ENCODE assay signal across 8 cellular contexts in genomic region chr2:239259603-239260298, GRCh38.
A peak's percentile ranks its signal among the peaks of the same experiment; 100 is the strongest.
DNase-seq lines count a peak whose midpoint lies in the region; ATAC-seq and TF ChIP-seq lines count a peak whose summit lies in the region.

No MANE protein-coding gene starts in this region.

- no TSS peak for BruUV-seq in PC-9 (replicated peaks; lab: Mats Ljungman, UMichigan)

- whole genome bisulfite sequencing in testis, 2 donors, result 87 to 92% methylated on average over 18 of the region's 18 CpGs
- no CpG with 5 or more reads among the region's 18 CpGs for WGBS in mesendoderm (ENCODE audit: extremely low coverage, insufficient coverage, low lambda C conversion rate)
- WGBS in SK-N-SH (ENCODE audit: low lambda C conversion rate), result 93% methylated on average over 14 of the region's 18 CpGs

- no peak overlapping the region for H3K4ac ChIP-seq in mesendoderm (ENCODE audit: low read depth, low read length)

- H2BK15ac ChIP-seq in mesendoderm (replicated peaks; ENCODE audit: low read depth), result no peak overlapping the region

- TF ChIP-seq EP300 in SK-N-SH (IDR thresholded peaks at IDR 0.05; ENCODE audit: borderline replicate concordance in 1 of 2, low read depth in 1 of 2, low read length in 1 of 2), result no peak

- intact Hi-C loops in testis (cut with DNase I; ENCODE audit: low total_unique reads) (no loop called here), PC-9 (cut with micrococcal nuclease; ENCODE audit: unreplicated experiment) (no loop called here)

- H3K4me1 ChIP-seq in testis (peaks cover 15% of the 10 kb centered on the region), PC-9 (replicated peaks; ENCODE audit: insufficient read depth) (peaks cover 21% of the 10 kb centered on the region), mesendoderm (ENCODE audit: control insufficient read depth, low read depth, low read length) (peaks cover 4% of the 10 kb centered on the region), SK-N-SH (ENCODE audit: control insufficient read depth in 1 of 2, insufficient read depth in 2 of 2, low read depth in 1 of 2, low read length in 1 of 2) (peaks cover 25 to 53% of the 10 kb centered on the region in 2 experiments; a peak in 3 of 4 replicates)

- no peak overlapping the region for H3K56ac ChIP-seq in mesendoderm (ENCODE audit: low read length)

- H3K79me1 ChIP-seq in mesendoderm (ENCODE audit: low read length), result peaks cover 14% of the 10 kb centered on the region

- TF ChIP-seq CTCF in coronary artery (IDR thresholded peaks at IDR 0.05), result no peak
- TF ChIP-seq CTCF in testis (IDR thresholded peaks at IDR 0.05), result no peak
- no peak for TF ChIP-seq CTCF in PC-9 (conservative IDR thresholded peaks at IDR 0.05)
- no peak for TF ChIP-seq CTCF in SK-N-SH (IDR thresholded peaks at IDR 0.05)

- POLR2A ChIA-PET in PC-9 (lab: Charles Lee; ENCODE audit: unreplicated experiment) (no interaction called here), SK-N-SH (lab: Yijun Ruan, JAX) (no interaction called here)

- H4K5ac ChIP-seq in mesendoderm (ENCODE audit: low read length), result no peak overlapping the region

- peak; percentile 60 for DNase-seq in activated CD8-positive, alpha-beta memory T cell treated with anti-CD3 and anti-CD28 coated beads, Interleukin-2, amount 10 ng/mL, durations not matched to agents 7 days and 5 days
- DNase-seq in activated CD8-positive, alpha-beta memory T cell treated with anti-CD3 and anti-CD28 coated beads, Interleukin-2, amount 50 U/mL, for 4 hours, result no peak
- DNase-seq in coronary artery (ENCODE audit: low spot score) (peak; percentile 65), testis (peak; percentile 13), PC-9 (no peak), mesendoderm (no peak), SK-N-SH (no peak)

- H3K36me3 Mint-ChIP-seq in activated CD8-positive, alpha-beta memory T cell treated with anti-CD3 and anti-CD28 coated beads, Interleukin-2, amount 10 ng/mL, durations not matched to agents 7 days and 5 days, result peaks cover 30% of the 10 kb centered on the region

- no peak overlapping the region for H2BK120ac ChIP-seq in mesendoderm (ENCODE audit: low read depth, low read length)

- no peak overlapping the region for H2BK5ac ChIP-seq in mesendoderm (ENCODE audit: low read length)

- H3K4me3 ChIP-seq in coronary artery, result no peak overlapping the region
- no peak overlapping the region for H3K4me3 ChIP-seq in testis
- H3K4me3 ChIP-seq in PC-9, result no peak overlapping the region
- no peak overlapping the region for H3K4me3 ChIP-seq in mesendoderm (ENCODE audit: low read length)
- H3K4me3 ChIP-seq in SK-N-SH (ENCODE audit: low read depth in 2 of 2, low read length in 1 of 2), result no peak overlapping the region

- H3K18ac ChIP-seq in mesendoderm (ENCODE audit: low read length), result no peak overlapping the region

- H3K9me2 ChIP-seq in PC-9 (ENCODE audit: insufficient read depth), result no peaks in the 10 kb centered on the region
- no peaks in the 10 kb centered on the region for H3K9me2 ChIP-seq in SK-N-SH

- ATAC-seq in activated CD8-positive, alpha-beta memory T cell treated with anti-CD3 and anti-CD28 coated beads, Interleukin-2, amount 10 ng/mL, durations not matched to agents 7 days and 5 days, result peak; percentile 60

- TF ChIP-seq RAD21 in SK-N-SH (IDR thresholded peaks at IDR 0.05; ENCODE audit: low read length), result no peak

- H3K27ac Mint-ChIP-seq in activated CD8-positive, alpha-beta memory T cell treated with anti-CD3 and anti-CD28 coated beads, Interleukin-2, amount 10 ng/mL, durations not matched to agents 7 days and 5 days, result peak overlapping the region; percentile 87

- H3K27ac ChIP-seq in KOPT-K1 (ENCODE audit: low read depth, low read length, poor library complexity, severe bottlenecking), result peak overlapping the region; percentile 58
- H3K27ac ChIP-seq in coronary artery, result no peak overlapping the region
- H3K27ac ChIP-seq in testis, result no peak overlapping the region
- H3K27ac ChIP-seq in PC-9, result no peak overlapping the region
- H3K27ac ChIP-seq in mesendoderm (ENCODE audit: low read depth, low read length), result no peak overlapping the region
- no peak overlapping the region for H3K27ac ChIP-seq in SK-N-SH (ENCODE audit: low read depth in 2 of 2, low read length in 1 of 2)

- H3K36me3 ChIP-seq in KOPT-K1 (ENCODE audit: insufficient read depth, low read length) (peaks cover 12% of the 10 kb centered on the region), testis (ENCODE audit: low read depth, missing control alignments) (no peaks in the 10 kb centered on the region), PC-9 (ENCODE audit: low read depth) (no peaks in the 10 kb centered on the region), mesendoderm (ENCODE audit: control insufficient read depth, insufficient read depth, low read length) (no peaks in the 10 kb centered on the region), SK-N-SH (replicated peaks in 1 of 2; ENCODE audit: control insufficient read depth in 1 of 2, insufficient read depth in 2 of 2, low read length in 1 of 2) (no peaks in the 10 kb centered on the region)

- peaks cover 14% of the 10 kb centered on the region; the same call in 1 of the 2 replicates for H3K79me2 ChIP-seq in PC-9 (ENCODE audit: low read depth)
- H3K79me2 ChIP-seq in mesendoderm (ENCODE audit: control insufficient read depth, insufficient read depth, low read length), result peaks cover 9% of the 10 kb centered on the region
- peaks cover 15% of the 10 kb centered on the region; the same call in 1 of the 2 replicates for H3K79me2 ChIP-seq in SK-N-SH (ENCODE audit: insufficient read depth)

- peaks cover 8% of the 10 kb centered on the region for H3K9me3 Mint-ChIP-seq in activated CD8-positive, alpha-beta memory T cell treated with anti-CD3 and anti-CD28 coated beads, Interleukin-2, amount 10 ng/mL, durations not matched to agents 7 days and 5 days (ENCODE audit: low read depth)

- no peak overlapping the region for H3K9ac ChIP-seq in mesendoderm (ENCODE audit: low read length)
- H3K9ac ChIP-seq in SK-N-SH, result no peak overlapping the region

- peaks cover 2% of the 10 kb centered on the region for H3K27me3 Mint-ChIP-seq in activated CD8-positive, alpha-beta memory T cell treated with anti-CD3 and anti-CD28 coated beads, Interleukin-2, amount 10 ng/mL, durations not matched to agents 7 days and 5 days

- peak overlapping the region; percentile 64 for H3K4me3 Mint-ChIP-seq in activated CD8-positive, alpha-beta memory T cell treated with anti-CD3 and anti-CD28 coated beads, Interleukin-2, amount 10 ng/mL, durations not matched to agents 7 days and 5 days

- H3K27me3 ChIP-seq in testis (no peaks in the 10 kb centered on the region), PC-9 (ENCODE audit: insufficient read depth, low read depth) (no peaks in the 10 kb centered on the region), mesendoderm (ENCODE audit: insufficient read depth, low read length, poor library complexity) (no peaks in the 10 kb centered on the region), SK-N-SH (ENCODE audit: insufficient read depth) (no peaks in the 10 kb centered on the region)

- H2AFZ ChIP-seq in PC-9 (no peak overlapping the region), SK-N-SH (ENCODE audit: low read depth) (no peak overlapping the region)

- no peak overlapping the region for H2AK5ac ChIP-seq in mesendoderm (ENCODE audit: low read length)

- no peaks in the 10 kb centered on the region for H4K20me1 ChIP-seq in PC-9 (ENCODE audit: insufficient read depth)
- H4K20me1 ChIP-seq in SK-N-SH (ENCODE audit: insufficient read depth), result no peaks in the 10 kb centered on the region

- TF ChIP-seq POLR2A in testis (IDR thresholded peaks at IDR 0.05), result no peak

- H3K4me2 ChIP-seq in PC-9 (no peak overlapping the region), mesendoderm (ENCODE audit: low read length) (no peak overlapping the region), SK-N-SH (no peak overlapping the region)

- CTCF ChIA-PET in activated CD8-positive, alpha-beta memory T cell treated with anti-CD3 and anti-CD28 coated beads, Interleukin-2, amount 10 ng/mL, durations not matched to agents 7 days and 5 days (lab: Charles Lee), result no interaction called here
- CTCF ChIA-PET in PC-9 (lab: Charles Lee), result no interaction called here
- CTCF ChIA-PET in SK-N-SH (lab: Yijun Ruan, JAX), result interaction anchor here (1.4 kb wide), 1 partner anchor 9 kb away, joined by 3 read pairs; no protein-coding TSS in a partner anchor

- H4K8ac ChIP-seq in mesendoderm (ENCODE audit: low read depth, low read length), result no peak overlapping the region

- no peak overlapping the region for H3K23ac ChIP-seq in mesendoderm (ENCODE audit: low read length)

- peaks cover 12% of the 10 kb centered on the region for H3K9me3 ChIP-seq in KOPT-K1 (ENCODE audit: insufficient read depth, low read length, poor library complexity, severe bottlenecking)
- H3K9me3 ChIP-seq in testis, result no peaks in the 10 kb centered on the region
- H3K9me3 ChIP-seq in PC-9 (ENCODE audit: insufficient read depth, low read depth), result no peaks in the 10 kb centered on the region; the same call in 1 of the 2 replicates
- no peaks in the 10 kb centered on the region for H3K9me3 ChIP-seq in SK-N-SH

- H3F3A ChIP-seq in PC-9 (ENCODE audit: insufficient read depth, low read depth) (no peaks in the 10 kb centered on the region), SK-N-SH (replicated peaks; ENCODE audit: insufficient read depth) (peaks cover 9% of the 10 kb centered on the region)

- H3K4me1 Mint-ChIP-seq in activated CD8-positive, alpha-beta memory T cell treated with anti-CD3 and anti-CD28 coated beads, Interleukin-2, amount 10 ng/mL, durations not matched to agents 7 days and 5 days, result peaks cover 69% of the 10 kb centered on the region

TF ChIP-seq in SK-N-SH, 30 proteins besides CTCF, POLR2A, EP300 and RAD21 (continues in another document):
- TF ChIP-seq MXI1 (IDR thresholded peaks at IDR 0.05; ENCODE audit: low read depth, low read length) (no peak), FOXJ3 (CRISPR knock-in tag; IDR thresholded peaks at IDR 0.05) (no peak), TEAD4 (IDR thresholded peaks at IDR 0.05; ENCODE audit: borderline replicate concordance, insufficient read depth) (no peak), ELF1 (IDR thresholded peaks at IDR 0.05) (no peak)

Comparison
In these comparisons a context has a peak if more than half of its experiments do, and no peak if none do; other contexts are left out.
1. DNase-seq: peak in activated CD8-positive, alpha-beta memory T cell treated with anti-CD3 and anti-CD28 coated beads, Interleukin-2, amount 10 ng/mL, durations not matched to agents 7 days and 5 days (single experiment), coronary artery (single experiment) and testis (single experiment); none in activated CD8-positive, alpha-beta memory T cell treated with anti-CD3 and anti-CD28 coated beads, Interleukin-2, amount 50 U/mL, for 4 hours (single experiment), PC-9 (0 of 2), mesendoderm (single experiment) and SK-N-SH (single experiment).